Comparison of ENCODE assay signal across 34 cellular contexts in genomic region chr13:33662392-33662791, GRCh38.
"Had no signal": no experiment of that assay in that cellular context is flagged by ENCODE, and none has a peak within 500 bp of the region (broad histone marks: within the 10 kb centered on the region; RNA-seq: fewer than 3 reads in every experiment).

No MANE protein-coding gene starts in this region.

- H3K4me2 ChIP-seq: KMS-11 had no signal

- H3K27ac ChIP-seq: KMS-11 had no signal

- DNase-seq: Karpas-422, Kasumi-1, MG63, MM.1S, MV-4-11, NCI-H1048, NCI-H1092, NCI-H1092 treated with DMSO at 0.1 percent for 48 hours, NCI-H1105, NCI-H1105 treated with DMSO at 0.1 percent for 48 hours, NCI-H1417, NCI-H1417 treated with DMSO at 0.1 percent for 48 hours, NCI-H1436, NCI-H1436 treated with DMSO at 0.1 percent for 48 hours, NCI-H146, NCI-H1694, NCI-H1694 treated with DMSO at 0.1 percent for 48 hours, NCI-H187, NCI-H187 treated with DMSO at 0.1 percent for 48 hours, NCI-H1930, NCI-H2029, NCI-H2029 treated with DMSO at 0.1 percent for 48 hours, NCI-H2081, NCI-H2081 treated with DMSO at 0.1 percent for 48 hours, NCI-H2107, NCI-H2171, NCI-H2171 treated with DMSO at 0.1 percent for 48 hours, NCI-H2227 treated with DMSO at 0.1 percent for 48 hours, NCI-H226, NCI-H345, NCI-H446, NCI-H446 treated with DMSO at 0.1 percent for 48 hours, NCI-H510A had no signal

- H3K4me3 ChIP-seq: MG63 had no signal

- H3K9ac ChIP-seq: KMS-11 had no signal

- H3K36me3 ChIP-seq: MG63 had no signal

- H3K27me3 ChIP-seq: MG63 had no signal
